ENCODE assay signal across 37 cellular contexts in genomic region chr7:117889611-117890010, GRCh38. TPM values are rescaled to one million over a fixed set of nuclear protein-coding genes. Genes with fewer than 3 reads are reported as not detected.
"Had no signal": no experiment of that assay in that cellular context is flagged by ENCODE, and none has a peak within 500 bp of the region (broad histone marks: within the 10 kb centered on the region; RNA-seq: fewer than 3 reads in every experiment).

No MANE protein-coding gene starts in this region.

- DNase-seq: activated B cell treated with CpG ODN at 0.5 μM for 24 hours; activated CD4-positive, alpha-beta T cell treated with anti-CD3 and anti-CD28 coated beads for 48 hours; activated CD4-positive, alpha-beta T cell treated with anti-CD3 and anti-CD28 coated beads, Interleukin-2, amount 50 U/mL, for 1 hour; activated CD4-positive, alpha-beta T cell treated with anti-CD3 and anti-CD28 coated beads, Interleukin-2, amount 50 U/mL, for 48 hours; activated CD8-positive, alpha-beta memory T cell treated with anti-CD3 and anti-CD28 coated beads, Interleukin-2, amount 10 ng/mL, durations not matched to agents 7 days and 5 days; activated CD8-positive, alpha-beta memory T cell treated with anti-CD3 and anti-CD28 coated beads, Interleukin-2, amount 50 U/mL, for 4 hours; activated CD8-positive, alpha-beta T cell treated with anti-CD3 and anti-CD28 coated beads for 36 hours; activated effector memory CD4-positive, alpha-beta T cell treated with anti-CD3 and anti-CD28 coated beads, Interleukin-2, amount 50 U/mL, for 16 hours; activated naive CD4-positive, alpha-beta T cell treated with anti-CD3 and anti-CD28 coated beads for 36 hours; activated naive CD8-positive, alpha-beta T cell treated with anti-CD3 and anti-CD28 coated beads for 36 hours; activated naive CD8-positive, alpha-beta T cell treated with anti-CD3 and anti-CD28 coated beads, Interleukin-2, amount 50 U/mL, for 24 hours; activated T-cell treated with anti-CD3 and anti-CD28 coated beads, Interleukin-2, amount 50 U/mL, for 1 hour; activated T-cell treated with anti-CD3 and anti-CD28 coated beads, Interleukin-2, amount 50 U/mL, for 48 hours; adrenal gland; amygdala; aorta; body of pancreas; caudate nucleus; cortex of kidney; dermis blood vessel endothelial cell; effector CD4-positive, alpha-beta T cell; effector memory CD8-positive, alpha-beta T cell; esophagus squamous epithelium; foreskin melanocyte; heart right ventricle; T-helper 1 cell; T-helper 17 cell; T1000; WERI-Rb-1 had no signal

- H3K36me3 Mint-ChIP-seq: activated CD8-positive, alpha-beta memory T cell treated with anti-CD3 and anti-CD28 coated beads, Interleukin-2, amount 10 ng/mL, durations not matched to agents 7 days and 5 days; activated naive CD4-positive, alpha-beta T cell treated with anti-CD3 and anti-CD28 coated beads, Interleukin-2, amount 50 U/mL, for 24 hours; activated naive CD8-positive, alpha-beta T cell treated with anti-CD3 and anti-CD28 coated beads for 36 hours had no signal

- H3K4me1 ChIP-seq: adrenal gland, gastroesophageal sphincter, heart right ventricle had no signal

- ATAC-seq: activated CD4-positive, CD25-positive, alpha-beta regulatory T cell treated with anti-CD3 and anti-CD28 coated beads, Interleukin-2, amount 50 U/mL, for 24 hours; activated CD8-positive, alpha-beta memory T cell treated with anti-CD3 and anti-CD28 coated beads, Interleukin-2, amount 10 ng/mL, durations not matched to agents 7 days and 5 days; activated CD8-positive, alpha-beta T cell treated with anti-CD3 and anti-CD28 coated beads for 36 hours; activated naive CD8-positive, alpha-beta T cell treated with anti-CD3 and anti-CD28 coated beads, Interleukin-2, amount 50 U/mL, for 24 hours; body of pancreas; effector memory CD8-positive, alpha-beta T cell; gastroesophageal sphincter; heart right ventricle; T-helper 17 cell had no signal

- H3K36me3 ChIP-seq: adrenal gland, esophagus squamous epithelium, gastroesophageal sphincter, heart right ventricle, WERI-Rb-1 had no signal

- H3K4me1 Mint-ChIP-seq: activated B cell treated with CpG ODN at 0.5 μM for 24 hours; activated CD8-positive, alpha-beta memory T cell treated with anti-CD3 and anti-CD28 coated beads, Interleukin-2, amount 10 ng/mL, durations not matched to agents 7 days and 5 days; activated naive CD4-positive, alpha-beta T cell treated with anti-CD3 and anti-CD28 coated beads, Interleukin-2, amount 50 U/mL, for 24 hours; activated naive CD8-positive, alpha-beta T cell treated with anti-CD3 and anti-CD28 coated beads for 36 hours; activated naive CD8-positive, alpha-beta T cell treated with anti-CD3 and anti-CD28 coated beads, Interleukin-2, amount 50 U/mL, for 24 hours; T-helper 17 cell had no signal

- H3K27ac ChIP-seq: adrenal gland, body of pancreas, epithelial cell of prostate, esophagus squamous epithelium, gastroesophageal sphincter, heart right ventricle, WERI-Rb-1 had no signal

- H3K4me3 ChIP-seq: adrenal gland, body of pancreas, esophagus squamous epithelium, gastroesophageal sphincter, heart right ventricle had no signal

- H3K27me3 ChIP-seq: adrenal gland, body of pancreas, esophagus squamous epithelium, gastroesophageal sphincter, heart right ventricle had no signal

- H3K9me3 Mint-ChIP-seq: activated B cell treated with CpG ODN at 0.5 μM for 24 hours; activated CD8-positive, alpha-beta T cell treated with anti-CD3 and anti-CD28 coated beads for 36 hours; activated naive CD4-positive, alpha-beta T cell treated with anti-CD3 and anti-CD28 coated beads for 36 hours; activated naive CD4-positive, alpha-beta T cell treated with anti-CD3 and anti-CD28 coated beads, Interleukin-2, amount 50 U/mL, for 24 hours; activated naive CD8-positive, alpha-beta T cell treated with anti-CD3 and anti-CD28 coated beads, Interleukin-2, amount 50 U/mL, for 24 hours; activated T-helper 1 cell treated with anti-CD3 and anti-CD28 coated beads, Interleukin-12 subunit alpha, Interleukin-12 subunit beta, Interleukin-2, Interleukin-4 antibody, amounts not matched to agents 30 ng/mL and 10 ng/mL and 1 ng/mL, durations not matched to agents 14 hours and 24 hours and 36 hours; activated T-helper 2 cell treated with anti-CD3 and anti-CD28 coated beads, Interferon-gamma antibody, Interleukin-2, Interleukin-4, amounts not matched to agents 10 μg/mL and 5 μg/mL and 100 μg/mL, durations not matched to agents 14 hours and 24 hours and 36 hours; T-helper 2 cell treated with Interferon-gamma antibody and Interleukin-4, amounts not matched to agents 5 μg/mL and 100 μg/mL, for 36 hours had no signal

- H3K4me3 Mint-ChIP-seq: activated B cell treated with CpG ODN at 0.5 μM for 24 hours; activated CD8-positive, alpha-beta memory T cell treated with anti-CD3 and anti-CD28 coated beads, Interleukin-2, amount 10 ng/mL, durations not matched to agents 7 days and 5 days; activated CD8-positive, alpha-beta T cell treated with anti-CD3 and anti-CD28 coated beads for 36 hours; activated naive CD4-positive, alpha-beta T cell treated with anti-CD3 and anti-CD28 coated beads for 36 hours; activated naive CD4-positive, alpha-beta T cell treated with anti-CD3 and anti-CD28 coated beads, Interleukin-2, amount 50 U/mL, for 24 hours; activated naive CD8-positive, alpha-beta T cell treated with anti-CD3 and anti-CD28 coated beads for 36 hours; activated naive CD8-positive, alpha-beta T cell treated with anti-CD3 and anti-CD28 coated beads, Interleukin-2, amount 50 U/mL, for 24 hours; activated T-helper 1 cell treated with anti-CD3 and anti-CD28 coated beads, Interleukin-12 subunit alpha, Interleukin-12 subunit beta, Interleukin-2, Interleukin-4 antibody, amounts not matched to agents 30 ng/mL and 10 ng/mL and 1 ng/mL, durations not matched to agents 14 hours and 24 hours and 36 hours; effector memory CD8-positive, alpha-beta T cell; T-helper 17 cell; T-helper 2 cell treated with Interferon-gamma antibody and Interleukin-4, amounts not matched to agents 5 μg/mL and 100 μg/mL, for 36 hours had no signal

- H3K27ac Mint-ChIP-seq: activated B cell treated with CpG ODN at 0.5 μM for 24 hours; activated CD8-positive, alpha-beta memory T cell treated with anti-CD3 and anti-CD28 coated beads, Interleukin-2, amount 10 ng/mL, durations not matched to agents 7 days and 5 days; activated CD8-positive, alpha-beta T cell treated with anti-CD3 and anti-CD28 coated beads for 36 hours; activated naive CD4-positive, alpha-beta T cell treated with anti-CD3 and anti-CD28 coated beads for 36 hours; activated naive CD4-positive, alpha-beta T cell treated with anti-CD3 and anti-CD28 coated beads, Interleukin-2, amount 50 U/mL, for 24 hours; activated naive CD8-positive, alpha-beta T cell treated with anti-CD3 and anti-CD28 coated beads for 36 hours; activated naive CD8-positive, alpha-beta T cell treated with anti-CD3 and anti-CD28 coated beads, Interleukin-2, amount 50 U/mL, for 24 hours; activated T-helper 1 cell treated with anti-CD3 and anti-CD28 coated beads, Interleukin-12 subunit alpha, Interleukin-12 subunit beta, Interleukin-2, Interleukin-4 antibody, amounts not matched to agents 30 ng/mL and 10 ng/mL and 1 ng/mL, durations not matched to agents 14 hours and 24 hours and 36 hours; activated T-helper 2 cell treated with anti-CD3 and anti-CD28 coated beads, Interferon-gamma antibody, Interleukin-2, Interleukin-4, amounts not matched to agents 10 μg/mL and 5 μg/mL and 100 μg/mL, durations not matched to agents 14 hours and 24 hours and 36 hours; effector memory CD8-positive, alpha-beta T cell; T-helper 17 cell; T-helper 2 cell treated with Interferon-gamma antibody and Interleukin-4, amounts not matched to agents 5 μg/mL and 100 μg/mL, for 36 hours had no signal

- H3K27me3 Mint-ChIP-seq: activated CD8-positive, alpha-beta memory T cell treated with anti-CD3 and anti-CD28 coated beads, Interleukin-2, amount 10 ng/mL, durations not matched to agents 7 days and 5 days; activated CD8-positive, alpha-beta T cell treated with anti-CD3 and anti-CD28 coated beads for 36 hours; activated naive CD4-positive, alpha-beta T cell treated with anti-CD3 and anti-CD28 coated beads, Interleukin-2, amount 50 U/mL, for 24 hours; activated naive CD8-positive, alpha-beta T cell treated with anti-CD3 and anti-CD28 coated beads, Interleukin-2, amount 50 U/mL, for 24 hours; effector memory CD8-positive, alpha-beta T cell; T-helper 17 cell had no signal

- H3K9me3 ChIP-seq: adrenal gland, body of pancreas, esophagus squamous epithelium, gastroesophageal sphincter, heart right ventricle had no signal

RNA-seq across cellular contexts. Expression of gene CTTNBP2, which starts 16.4 kb away (rescaled TPM):
- total RNA-seq: activated CD8-positive, alpha-beta memory T cell treated with anti-CD3 and anti-CD28 coated beads for 36 hours; activated CD8-positive, alpha-beta memory T cell treated with anti-CD3 and anti-CD28 coated beads, Interleukin-2, amount 10 ng/mL, durations not matched to agents 7 days and 5 days; activated CD8-positive, alpha-beta T cell treated with anti-CD3 and anti-CD28 coated beads for 36 hours; activated naive CD4-positive, alpha-beta T cell treated with anti-CD3 and anti-CD28 coated beads for 36 hours; activated naive CD8-positive, alpha-beta T cell treated with anti-CD3 and anti-CD28 coated beads for 36 hours; activated T-helper 1 cell treated with anti-CD3 and anti-CD28 coated beads, Interleukin-12 subunit alpha, Interleukin-12 subunit beta, Interleukin-2, Interleukin-4 antibody, amounts not matched to agents 30 ng/mL and 10 ng/mL and 1 ng/mL, durations not matched to agents 14 hours and 24 hours and 36 hours; activated T-helper 2 cell treated with anti-CD3 and anti-CD28 coated beads, Interferon-gamma antibody, Interleukin-2, Interleukin-4, amounts not matched to agents 10 μg/mL and 5 μg/mL and 100 μg/mL, durations not matched to agents 14 hours and 24 hours and 36 hours had no signal
